22 cellular contexts compared by ENCODE assay signal in the genomic region with DNA sequence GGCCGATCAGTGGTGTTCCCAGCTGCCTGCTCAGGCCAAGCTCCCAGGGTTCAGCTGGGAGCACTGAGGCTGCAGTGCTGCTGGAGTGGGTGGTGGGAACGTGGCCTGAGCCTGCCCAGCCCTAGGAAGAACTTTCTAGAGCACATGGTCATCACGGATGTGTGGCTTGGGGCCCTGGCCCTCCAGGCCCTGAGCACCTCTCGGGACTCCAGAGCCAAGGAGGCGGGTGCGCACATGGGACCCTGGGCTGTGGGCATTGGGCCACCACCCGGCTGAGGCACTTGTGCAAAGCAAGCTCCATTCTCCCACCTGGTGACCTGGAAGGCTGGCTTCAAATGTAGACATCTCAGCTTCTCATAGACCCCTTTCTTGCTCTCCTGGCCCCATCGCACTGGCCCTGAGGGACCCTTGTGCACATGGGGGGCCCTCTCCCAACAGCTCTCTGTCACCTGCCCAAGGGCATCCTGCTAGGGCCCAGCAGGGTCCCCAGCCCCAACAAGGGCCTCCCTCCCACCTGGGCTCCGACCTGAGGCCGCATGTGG. TPM values are rescaled to one million over a fixed set of nuclear protein-coding genes. Genes with fewer than 3 reads are reported as not detected.
DNase-seq lines count a peak whose midpoint lies in the region; ATAC-seq and TF ChIP-seq lines count a peak whose summit lies in the region.
"Had no signal": no experiment of that assay in that cellular context is flagged by ENCODE, and none has a peak within 500 bp of the region (broad histone marks: within the 10 kb centered on the region; RNA-seq: fewer than 3 reads in every experiment).

No MANE protein-coding gene starts in this region.

- no peak overlapping the region for H3K4me3 ChIP-seq in BLaER1
- H3K4me3 ChIP-seq in mesenchymal stem cell (ENCODE audit: insufficient read depth in 1 of 2, low read depth in 1 of 2, low read length in 2 of 2) = no peak overlapping the region
- no peak overlapping the region for H3K4me3 ChIP-seq in CD8-positive, alpha-beta T cell (ENCODE audit: low read depth, low read length)
- H3K4me3 ChIP-seq: esophagus muscularis mucosa had no signal

- no peaks in the 10 kb centered on the region for H3K4me1 Mint-ChIP-seq in activated T-helper 1 cell treated with anti-CD3 and anti-CD28 coated beads, Interleukin-12 subunit alpha, Interleukin-12 subunit beta, Interleukin-2, Interleukin-4 antibody, amounts not matched to agents 30 ng/mL and 10 ng/mL and 1 ng/mL, durations not matched to agents 14 hours and 24 hours and 36 hours (ENCODE audit: low read depth)
- peaks cover 4% of the 10 kb centered on the region for H3K4me1 Mint-ChIP-seq in CD8-positive, alpha-beta T cell (ENCODE audit: low read depth)
- no peaks in the 10 kb centered on the region for H3K4me1 Mint-ChIP-seq in CD4-positive, alpha-beta T cell (ENCODE audit: low read depth)

- H3K27ac Mint-ChIP-seq in activated T-helper 1 cell treated with anti-CD3 and anti-CD28 coated beads, Interleukin-12 subunit alpha, Interleukin-12 subunit beta, Interleukin-2, Interleukin-4 antibody, amounts not matched to agents 30 ng/mL and 10 ng/mL and 1 ng/mL, durations not matched to agents 14 hours and 24 hours and 36 hours = peak overlapping the region; percentile 52
- no peak overlapping the region for H3K27ac Mint-ChIP-seq in CD8-positive, alpha-beta T cell
- H3K27ac Mint-ChIP-seq in CD4-positive, alpha-beta T cell = no peak overlapping the region
- H3K27ac Mint-ChIP-seq: activated CD4-positive, alpha-beta memory T cell treated with anti-CD3 and anti-CD28 coated beads, Interleukin-2, amount 10 ng/mL, durations not matched to agents 7 days and 5 days; activated T-cell treated with anti-CD3 and anti-CD28 coated beads, Interleukin-2, amount 50 U/mL, for 72 hours had no signal

- peak overlapping the region; percentile 67; the same call in 1 of the 2 replicates for H3K9ac ChIP-seq in BLaER1
- peak overlapping the region; percentile 74 for H3K9ac ChIP-seq in mesenchymal stem cell (ENCODE audit: low read length)
- H3K9ac ChIP-seq: parathyroid adenoma had no signal

- H3K27me3 ChIP-seq in BLaER1 = no peaks in the 10 kb centered on the region
- H3K27me3 ChIP-seq in mesenchymal stem cell (ENCODE audit: control insufficient read depth in 1 of 2, insufficient read depth in 1 of 2, low read length in 2 of 2) = peaks cover 0 to 22% of the 10 kb centered on the region in 2 experiments
- peaks cover 4% of the 10 kb centered on the region for H3K27me3 ChIP-seq in CD8-positive, alpha-beta T cell (ENCODE audit: insufficient read depth, low read length)
- peaks cover 9% of the 10 kb centered on the region for H3K27me3 ChIP-seq in CD4-positive, alpha-beta T cell (ENCODE audit: control insufficient read depth, insufficient read depth, low read length)
- H3K27me3 ChIP-seq: breast epithelium had no signal

- TF ChIP-seq CTCF in GM10266 (IDR thresholded peaks at IDR 0.05; ENCODE audit: control insufficient read depth, insufficient read depth, low read depth, missing control alignments) = no peak
- no peak for TF ChIP-seq CTCF in CD8-positive, alpha-beta T cell (IDR thresholded peaks at IDR 0.05)
- no peak for TF ChIP-seq CTCF in CD4-positive, alpha-beta T cell (IDR thresholded peaks at IDR 0.05)

- WGBS in mesenchymal stem cell = 93% methylated on average over 10 of the region's 10 CpGs

- no peak overlapping the region for H2AFZ ChIP-seq in mesenchymal stem cell (ENCODE audit: low read depth, low read length)
- H2AFZ ChIP-seq: parathyroid adenoma had no signal

- H3K18ac ChIP-seq in mesenchymal stem cell (ENCODE audit: low read depth in 1 of 2, low read length in 2 of 2) = no peak overlapping the region

- no peak overlapping the region for H2BK15ac ChIP-seq in mesenchymal stem cell (ENCODE audit: low read depth, poor library complexity, severe bottlenecking)

- H3K4me2 ChIP-seq in BLaER1 (peak overlapping the region; percentile 91), mesenchymal stem cell (ENCODE audit: low read length, poor library complexity, severe bottlenecking) (no peak overlapping the region)

- DNase-seq in GM10266 (ENCODE audit: extremely low spot score) = peak; percentile 24
- DNase-seq in activated T-helper 1 cell treated with anti-CD3 and anti-CD28 coated beads, Interleukin-12 subunit alpha, Interleukin-12 subunit beta, Interleukin-2, Interleukin-4 antibody, amounts not matched to agents 30 ng/mL and 10 ng/mL and 1 ng/mL, durations not matched to agents 14 hours and 24 hours and 36 hours (ENCODE audit: low spot score) = no peak
- no peak for DNase-seq in mesenchymal stem cell
- DNase-seq in CD8-positive, alpha-beta T cell = no peak
- no peak for DNase-seq in dermis blood vessel endothelial cell
- DNase-seq in CD4-positive, alpha-beta T cell = no peak
- DNase-seq in NCI-H187 treated with DMSO at 0.1 percent for 48 hours (lab: John Stamatoyannopoulos, UW) = no peak
- DNase-seq: activated CD4-positive, alpha-beta memory T cell treated with anti-CD3 and anti-CD28 coated beads, Interleukin-2, amount 10 ng/mL, durations not matched to agents 7 days and 5 days; activated T-cell treated with anti-CD3 and anti-CD28 coated beads, Interleukin-2, amount 50 U/mL, for 72 hours; AML-193; naive thymus-derived CD4-positive, alpha-beta T cell; NCI-H187; NCI-H345; NK-92 treated with Interleukin-12 subunit alpha and Interleukin-12 subunit beta, amount 100 ng/mL, for 24 hours; small intestine; stimulated activated CD4-positive, alpha-beta T cell treated with anti-CD3 and anti-CD28 coated beads, Interleukin-4, amount 100 ng/mL, for 24 hours had no signal

- no peak overlapping the region for H4K8ac ChIP-seq in mesenchymal stem cell (ENCODE audit: low read length)

- H3K9me3 ChIP-seq in BLaER1 = peaks cover 14% of the 10 kb centered on the region
- H3K9me3 ChIP-seq in mesenchymal stem cell (ENCODE audit: control insufficient read depth, low read length) = no peaks in the 10 kb centered on the region
- H3K9me3 ChIP-seq in CD8-positive, alpha-beta T cell (ENCODE audit: low read length) = no peaks in the 10 kb centered on the region
- H3K9me3 ChIP-seq in CD4-positive, alpha-beta T cell (ENCODE audit: control insufficient read depth, low read length) = no peaks in the 10 kb centered on the region
- H3K9me3 ChIP-seq: breast epithelium, esophagus muscularis mucosa had no signal

- no peak overlapping the region for H3K4me3 Mint-ChIP-seq in activated T-helper 1 cell treated with anti-CD3 and anti-CD28 coated beads, Interleukin-12 subunit alpha, Interleukin-12 subunit beta, Interleukin-2, Interleukin-4 antibody, amounts not matched to agents 30 ng/mL and 10 ng/mL and 1 ng/mL, durations not matched to agents 14 hours and 24 hours and 36 hours
- H3K4me3 Mint-ChIP-seq in CD8-positive, alpha-beta T cell = no peak overlapping the region
- no peak overlapping the region for H3K4me3 Mint-ChIP-seq in CD4-positive, alpha-beta T cell
- H3K4me3 Mint-ChIP-seq: activated CD4-positive, alpha-beta memory T cell treated with anti-CD3 and anti-CD28 coated beads, Interleukin-2, amount 10 ng/mL, durations not matched to agents 7 days and 5 days; activated T-cell treated with anti-CD3 and anti-CD28 coated beads, Interleukin-2, amount 50 U/mL, for 72 hours; WTC11 had no signal

- H3K36me3 Mint-ChIP-seq in activated T-helper 1 cell treated with anti-CD3 and anti-CD28 coated beads, Interleukin-12 subunit alpha, Interleukin-12 subunit beta, Interleukin-2, Interleukin-4 antibody, amounts not matched to agents 30 ng/mL and 10 ng/mL and 1 ng/mL, durations not matched to agents 14 hours and 24 hours and 36 hours (ENCODE audit: low read depth) = no peaks in the 10 kb centered on the region
- no peaks in the 10 kb centered on the region for H3K36me3 Mint-ChIP-seq in CD8-positive, alpha-beta T cell
- no peaks in the 10 kb centered on the region for H3K36me3 Mint-ChIP-seq in CD4-positive, alpha-beta T cell (ENCODE audit: low read depth)
- H3K36me3 Mint-ChIP-seq: WTC11 had no signal

- no peak overlapping the region for H2AK5ac ChIP-seq in mesenchymal stem cell (ENCODE audit: low read length, severe bottlenecking)

- no peak overlapping the region for H4K91ac ChIP-seq in mesenchymal stem cell (ENCODE audit: low read length)

- H3K27me3 Mint-ChIP-seq in activated T-helper 1 cell treated with anti-CD3 and anti-CD28 coated beads, Interleukin-12 subunit alpha, Interleukin-12 subunit beta, Interleukin-2, Interleukin-4 antibody, amounts not matched to agents 30 ng/mL and 10 ng/mL and 1 ng/mL, durations not matched to agents 14 hours and 24 hours and 36 hours (ENCODE audit: insufficient read depth) = peaks cover 3% of the 10 kb centered on the region
- H3K27me3 Mint-ChIP-seq in CD8-positive, alpha-beta T cell (ENCODE audit: low read depth) = peaks cover 3% of the 10 kb centered on the region
- H3K27me3 Mint-ChIP-seq in CD4-positive, alpha-beta T cell = peaks cover 7% of the 10 kb centered on the region
- H3K27me3 Mint-ChIP-seq: activated CD4-positive, alpha-beta memory T cell treated with anti-CD3 and anti-CD28 coated beads, Interleukin-2, amount 10 ng/mL, durations not matched to agents 7 days and 5 days had no signal

- ATAC-seq in CD8-positive, alpha-beta T cell = no peak
- no peak for ATAC-seq in CD4-positive, alpha-beta T cell (ENCODE audit: poor library complexity)
- ATAC-seq: activated T-cell treated with anti-CD3 and anti-CD28 coated beads, Interleukin-2, amount 50 U/mL, for 72 hours; naive thymus-derived CD4-positive, alpha-beta T cell had no signal

- H3K4me1 ChIP-seq in BLaER1 (peaks cover 75% of the 10 kb centered on the region), mesenchymal stem cell (ENCODE audit: control insufficient read depth, insufficient read depth, low read depth, low read length) (peaks cover 42% of the 10 kb centered on the region)
- peaks cover 13% of the 10 kb centered on the region for H3K4me1 ChIP-seq in CD8-positive, alpha-beta T cell (ENCODE audit: insufficient read depth, low read length)
- H3K4me1 ChIP-seq: parathyroid adenoma had no signal

- H2BK120ac ChIP-seq in mesenchymal stem cell (ENCODE audit: low read depth, low read length) = no peak overlapping the region

- H2BK12ac ChIP-seq in mesenchymal stem cell (ENCODE audit: low read length in 2 of 2) = no peak overlapping the region

- H3K9me3 Mint-ChIP-seq in activated T-helper 1 cell treated with anti-CD3 and anti-CD28 coated beads, Interleukin-12 subunit alpha, Interleukin-12 subunit beta, Interleukin-2, Interleukin-4 antibody, amounts not matched to agents 30 ng/mL and 10 ng/mL and 1 ng/mL, durations not matched to agents 14 hours and 24 hours and 36 hours = no peaks in the 10 kb centered on the region
- no peaks in the 10 kb centered on the region for H3K9me3 Mint-ChIP-seq in CD8-positive, alpha-beta T cell
- H3K9me3 Mint-ChIP-seq in CD4-positive, alpha-beta T cell = no peaks in the 10 kb centered on the region
- H3K9me3 Mint-ChIP-seq: activated T-cell treated with anti-CD3 and anti-CD28 coated beads, Interleukin-2, amount 50 U/mL, for 72 hours; naive thymus-derived CD4-positive, alpha-beta T cell; WTC11 had no signal

- CTCF ChIA-PET in CD8-positive, alpha-beta T cell (lab: Charles Lee) = no interaction called here
- CTCF ChIA-PET in CD4-positive, alpha-beta T cell (lab: Charles Lee) = no interaction called here

- no peaks in the 10 kb centered on the region for H4K20me1 ChIP-seq in BLaER1

- H2BK5ac ChIP-seq in mesenchymal stem cell (ENCODE audit: low read depth, low read length, poor library complexity, severe bottlenecking) = no peak overlapping the region

- H3K27ac ChIP-seq in BLaER1 (peak overlapping the region; percentile 95), mesenchymal stem cell (ENCODE audit: low read length, poor library complexity, severe bottlenecking) (no peak overlapping the region)
- H3K27ac ChIP-seq in CD8-positive, alpha-beta T cell (ENCODE audit: low read depth, low read length) = no peak overlapping the region
- H3K27ac ChIP-seq in CD4-positive, alpha-beta T cell (ENCODE audit: low read depth, low read length) = no peak overlapping the region
- H3K27ac ChIP-seq: parathyroid adenoma had no signal

- POLR2A ChIA-PET in CD8-positive, alpha-beta T cell (lab: Charles Lee) = no interaction called here
- POLR2A ChIA-PET in CD4-positive, alpha-beta T cell (lab: Charles Lee) = no interaction called here

- no peaks in the 10 kb centered on the region for H3K79me1 ChIP-seq in mesenchymal stem cell (replicated peaks; ENCODE audit: low read length, poor library complexity, severe bottlenecking)

- H3K23ac ChIP-seq in mesenchymal stem cell (ENCODE audit: low read length in 2 of 2) = no peak overlapping the region

- H3K14ac ChIP-seq in mesenchymal stem cell (ENCODE audit: low read length in 2 of 2) = no peak overlapping the region

- intact Hi-C loops in activated T-helper 1 cell treated with anti-CD3 and anti-CD28 coated beads, Interleukin-12 subunit alpha, Interleukin-12 subunit beta, Interleukin-2, Interleukin-4 antibody, amounts not matched to agents 30 ng/mL and 10 ng/mL and 1 ng/mL, durations not matched to agents 14 hours and 24 hours and 36 hours (cut with micrococcal nuclease) = no loop called here
- intact Hi-C loops in CD8-positive, alpha-beta T cell (cut with DNase I, micrococcal nuclease) = no loop called here
- intact Hi-C loops in CD4-positive, alpha-beta T cell (cut with DNase I, micrococcal nuclease) = no loop called here

- no peak overlapping the region for H3K4ac ChIP-seq in mesenchymal stem cell (ENCODE audit: low read depth in 1 of 2, low read length in 2 of 2)

- H3K36me3 ChIP-seq in BLaER1 = peaks cover 8% of the 10 kb centered on the region; the same call in 1 of the 2 replicates
- H3K36me3 ChIP-seq in mesenchymal stem cell (ENCODE audit: control insufficient read depth in 1 of 2, insufficient read depth in 2 of 2, low read depth in 1 of 2, low read length in 2 of 2) = peaks cover 0 to 10% of the 10 kb centered on the region in 2 experiments
- H3K36me3 ChIP-seq in CD8-positive, alpha-beta T cell (ENCODE audit: insufficient read depth, low read length) = no peaks in the 10 kb centered on the region
- H3K36me3 ChIP-seq: breast epithelium had no signal

RNA-seq across cellular contexts. Expression of a gene that starts 17.4 kb away (rescaled TPM):
- 15.2 and 15.4 TPM in 2 replicates for total RNA-seq in activated T-helper 1 cell treated with anti-CD3 and anti-CD28 coated beads, Interleukin-12 subunit alpha, Interleukin-12 subunit beta, Interleukin-2, Interleukin-4 antibody, amounts not matched to agents 30 ng/mL and 10 ng/mL and 1 ng/mL, durations not matched to agents 14 hours and 24 hours and 36 hours
- 0.76 TPM for polyA plus RNA-seq in mesenchymal stem cell (2013, experiment 1 of 2)
- 0.68 TPM for polyA plus RNA-seq in mesenchymal stem cell (2013, experiment 2 of 2)
- 1 to 10 TPM in 1 of 2 experiments, under 1 TPM in 1; 1.00 to 1.5 TPM for total RNA-seq in CD8-positive, alpha-beta T cell
- total RNA-seq in dermis blood vessel endothelial cell = 64.3 and 82.2 TPM in 2 replicates
- 1 to 10 TPM in 1 of 2 experiments, under 1 TPM in 1; 0.96 to 1.4 TPM for total RNA-seq in CD4-positive, alpha-beta T cell
- total RNA-seq: IMR-90 had no signal
- polyA plus RNA-seq: naive thymus-derived CD4-positive, alpha-beta T cell had no signal

RNA-seq across cellular contexts. Expression of a gene that starts 42.0 kb away (rescaled TPM):
- 11.6 and 11.7 TPM in 2 replicates for total RNA-seq in activated T-helper 1 cell treated with anti-CD3 and anti-CD28 coated beads, Interleukin-12 subunit alpha, Interleukin-12 subunit beta, Interleukin-2, Interleukin-4 antibody, amounts not matched to agents 30 ng/mL and 10 ng/mL and 1 ng/mL, durations not matched to agents 14 hours and 24 hours and 36 hours
- polyA plus RNA-seq in mesenchymal stem cell (2013, experiment 1 of 2) = 30.3 TPM
- polyA plus RNA-seq in mesenchymal stem cell (2013, experiment 2 of 2) = 30.0 TPM
- total RNA-seq in CD8-positive, alpha-beta T cell = under 1 TPM; 0.22 to 0.42 TPM
- 29.8 and 46.0 TPM in 2 replicates for total RNA-seq in dermis blood vessel endothelial cell
- under 1 TPM; 0.67 to 0.80 TPM for total RNA-seq in CD4-positive, alpha-beta T cell
